Comparison of ENCODE assay signal across 8 cellular contexts in genomic region chr16:68644303-68644702, GRCh38. TPM values are rescaled to one million over a fixed set of nuclear protein-coding genes. Genes with fewer than 3 reads are reported as not detected.
DNase-seq lines count a peak whose midpoint lies in the region; FAIRE-seq and TF ChIP-seq lines count a peak whose summit lies in the region.
"Had no signal": no experiment of that assay in that cellular context is flagged by ENCODE, and none has a peak within 500 bp of the region (broad histone marks: within the 10 kb centered on the region; RNA-seq: fewer than 3 reads in every experiment).

No MANE protein-coding gene starts in this region.

- DNase-seq in NCI-H69 (lab: John Stamatoyannopoulos, UW) (peak; percentile 46), epithelial cell of prostate (ENCODE audit: low read depth, low spot score) (no peak), ovary (peak; percentile 54 to 70 (median 64)), frontal cortex (ENCODE audit: low spot score in 2 of 2) (no peak), Kasumi-1 (lab: John Stamatoyannopoulos, UW) (no peak), NCI-H82 treated with DMSO at 0.1 percent for 48 hours (lab: John Stamatoyannopoulos, UW; ENCODE audit: unreplicated experiment) (no peak)

- no peak for TF ChIP-seq EP300 in ovary (IDR thresholded peaks at IDR 0.05)

- no peak for TF ChIP-seq POLR2A in ovary (IDR thresholded peaks at IDR 0.05)

- H3K27ac ChIP-seq in epithelial cell of prostate (peak overlapping the region; percentile 84), ovary (peak overlapping the region; percentile 88 to 89)
- H3K27ac ChIP-seq: ascending aorta had no signal

- H3K4me1 ChIP-seq in ES-I3 (ENCODE audit: insufficient read depth, low read length) (peaks cover 28% of the 10 kb centered on the region), ovary (ENCODE audit: insufficient read depth) (peaks cover 12% of the 10 kb centered on the region)

- no peaks in the 10 kb centered on the region for H3K9me3 ChIP-seq in ES-I3 (ENCODE audit: control insufficient read depth, insufficient read depth, low read length)
- H3K9me3 ChIP-seq in ovary, result no peaks in the 10 kb centered on the region
- H3K9me3 ChIP-seq: ascending aorta had no signal

- H3K27me3 ChIP-seq in ovary, result no peaks in the 10 kb centered on the region

- peak overlapping the region; percentile 68 for H3K4me3 ChIP-seq in ovary

- no peak for TF ChIP-seq CTCF in ovary (IDR thresholded peaks at IDR 0.05)

- FAIRE-seq in frontal cortex (lab: Jason Lieb, UNC), result no peak

- intact Hi-C loops in ovary (cut with DNase I), result no loop called here

- WGBS in ovary, 3 donors, result 3 to 9% (median 6%) methylated on average over 18 of the region's 18 CpGs

- H3K9ac ChIP-seq in ES-I3 (ENCODE audit: low read depth, low read length), result peak overlapping the region; percentile 76

- H3K36me3 ChIP-seq in ES-I3 (ENCODE audit: insufficient read depth, low read length) (no peaks in the 10 kb centered on the region), ovary (no peaks in the 10 kb centered on the region)
- H3K36me3 ChIP-seq: ascending aorta had no signal

RNA-seq across cellular contexts. Expression of gene CDH3, which starts 0.8 kb away (rescaled TPM):
- 10 to 100 TPM; 32.4 to 99.0 (median 52.4) TPM for total RNA-seq in ovary
- 10 to 100 TPM; 75.2 to 84.5 TPM for polyA plus RNA-seq in ovary
- total RNA-seq in frontal cortex, result 9.4 TPM
- total RNA-seq: ascending aorta had no signal

Comparison
In these comparisons a context has a peak if more than half of its experiments do, and no peak if none do; other contexts are left out.
1. DNase-seq: peak in NCI-H69 (single experiment) and ovary (5 of 5); none in epithelial cell of prostate (single experiment), frontal cortex (0 of 2), Kasumi-1 (0 of 2) and NCI-H82 treated with DMSO at 0.1 percent for 48 hours (single experiment).